Comparison of ENCODE assay signal across 1 cellular context in genomic region chr6:148593130-148593812, GRCh38.
TF ChIP-seq lines count a peak whose summit lies in the region.

No MANE protein-coding gene starts in this region.

TF ChIP-seq in IMR-90, 13 proteins besides CTCF, POLR2A, EP300 and RAD21:
- TF ChIP-seq USF2 (IDR thresholded peaks at IDR 0.05; ENCODE audit: low read depth, low read length): no peak
- TF ChIP-seq MAFK (IDR thresholded peaks at IDR 0.05; ENCODE audit: low read depth, low read length): no peak
- no peak for TF ChIP-seq FOS (IDR thresholded peaks at IDR 0.05; ENCODE audit: low read depth, low read length)
- no peak for TF ChIP-seq NFE2L2 (IDR thresholded peaks at IDR 0.05; ENCODE audit: low read depth, low read length)
- TF ChIP-seq RCOR1 (IDR thresholded peaks at IDR 0.05; ENCODE audit: insufficient replicate concordance, low read length): no peak
- TF ChIP-seq CHD1 (IDR thresholded peaks at IDR 0.05; ENCODE audit: low read depth, low read length): no peak
- TF ChIP-seq SMC3 (IDR thresholded peaks at IDR 0.05; ENCODE audit: low read depth, low read length): no peak
- TF ChIP-seq, protein P1, sequence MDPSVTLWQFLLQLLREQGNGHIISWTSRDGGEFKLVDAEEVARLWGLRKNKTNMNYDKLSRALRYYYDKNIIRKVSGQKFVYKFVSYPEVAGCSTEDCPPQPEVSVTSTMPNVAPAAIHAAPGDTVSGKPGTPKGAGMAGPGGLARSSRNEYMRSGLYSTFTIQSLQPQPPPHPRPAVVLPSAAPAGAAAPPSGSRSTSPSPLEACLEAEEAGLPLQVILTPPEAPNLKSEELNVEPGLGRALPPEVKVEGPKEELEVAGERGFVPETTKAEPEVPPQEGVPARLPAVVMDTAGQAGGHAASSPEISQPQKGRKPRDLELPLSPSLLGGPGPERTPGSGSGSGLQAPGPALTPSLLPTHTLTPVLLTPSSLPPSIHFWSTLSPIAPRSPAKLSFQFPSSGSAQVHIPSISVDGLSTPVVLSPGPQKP (IDR thresholded peaks at IDR 0.05; ENCODE audit: borderline replicate concordance, low read depth, low read length): no peak
- TF ChIP-seq BHLHE40 (IDR thresholded peaks at IDR 0.05; ENCODE audit: low read depth, low read length): no peak
- TF ChIP-seq CEBPB (IDR thresholded peaks at IDR 0.05; ENCODE audit: low read depth, low read length): no peak
